In genomic region chr2:172550419-172550818, GRCh38 we compare ENCODE assay signal across 2 cellular contexts.
TF ChIP-seq lines count a peak whose summit lies in the region.

No MANE protein-coding gene starts in this region.

TF ChIP-seq in GM23338, 12 proteins besides CTCF, POLR2A, EP300 and RAD21 (continued from another document):
- TF ChIP-seq ETS1 (IDR thresholded peaks at IDR 0.05) (no peak), ZNF462 (CRISPR knock-in tag; IDR thresholded peaks at IDR 0.05) (no peak), EZH2 (IDR thresholded peaks at IDR 0.05; ENCODE audit: low read depth, unreplicated experiment) (no peak), REST (IDR thresholded peaks at IDR 0.05; ENCODE audit: unreplicated experiment) (no peak), ZNF331 (CRISPR knock-in tag; IDR thresholded peaks at IDR 0.05; ENCODE audit: low read depth) (no peak), POLR2AphosphoS5 (IDR thresholded peaks at IDR 0.05; ENCODE audit: low read depth) (no peak), NANOG (IDR thresholded peaks at IDR 0.05; ENCODE audit: borderline replicate concordance) (no peak), ZNF114 (CRISPR knock-in tag; IDR thresholded peaks at IDR 0.05) (no peak), EZH2phosphoT487 (IDR thresholded peaks at IDR 0.05; ENCODE audit: unreplicated experiment) (no peak), STAT1 (IDR thresholded peaks at IDR 0.05; ENCODE audit: unreplicated experiment) (no peak), JUNB (IDR thresholded peaks at IDR 0.05; ENCODE audit: unreplicated experiment) (no peak)

TF ChIP-seq in WTC11, 78 proteins besides CTCF, POLR2A, EP300 and RAD21 (continued from another document):
- TF ChIP-seq ZNF532 (CRISPR knock-in tag; IDR thresholded peaks at IDR 0.05; ENCODE audit: borderline replicate concordance), result no peak
- TF ChIP-seq PREB (CRISPR knock-in tag; IDR thresholded peaks at IDR 0.05; ENCODE audit: borderline replicate concordance), result no peak
- no peak for TF ChIP-seq ZBTB43 (CRISPR knock-in tag; IDR thresholded peaks at IDR 0.05)
- TF ChIP-seq JAZF1 (CRISPR knock-in tag; IDR thresholded peaks at IDR 0.05), result no peak
- no peak for TF ChIP-seq CREM (CRISPR knock-in tag; IDR thresholded peaks at IDR 0.05)
- no peak for TF ChIP-seq ZNF671 (CRISPR knock-in tag; IDR thresholded peaks at IDR 0.05)
- TF ChIP-seq SP1 (CRISPR knock-in tag; conservative IDR thresholded peaks at IDR 0.05), result no peak
- no peak for TF ChIP-seq ZNF263 (CRISPR knock-in tag; IDR thresholded peaks at IDR 0.05; ENCODE audit: low read depth)
- no peak for TF ChIP-seq GABPB1 (CRISPR knock-in tag; IDR thresholded peaks at IDR 0.05)
- TF ChIP-seq CREB1 (CRISPR knock-in tag; IDR thresholded peaks at IDR 0.05), result no peak
- no peak for TF ChIP-seq ETV6 (CRISPR knock-in tag; IDR thresholded peaks at IDR 0.05)
- TF ChIP-seq ZNF396 (CRISPR knock-in tag; IDR thresholded peaks at IDR 0.05; ENCODE audit: borderline replicate concordance), result no peak
